In genomic region chr19:50090706-50091105, GRCh38 we compare ENCODE assay signal across 8 cellular contexts.
A peak's percentile ranks its signal among the peaks of the same experiment; 100 is the strongest.
DNase-seq lines count a peak whose midpoint lies in the region; ATAC-seq and TF ChIP-seq lines count a peak whose summit lies in the region.
"Not testable (repeated sequence)": the region's sequence is repeated elsewhere in the genome, so short reads cannot be mapped to it uniquely, and the experiment has no call there.

No MANE protein-coding gene starts in this region.

- POLR2A ChIA-PET in HEK293 (lab: Yijun Ruan, JAX) = not testable (repeated sequence)

- H3K27me3 ChIP-seq in RWPE2 (ENCODE audit: insufficient read depth, poor library complexity, severe bottlenecking) = not testable (repeated sequence)

- H3K9me3 Mint-ChIP-seq in stimulated activated naive CD8-positive, alpha-beta T cell treated with anti-CD3 and anti-CD28 coated beads, Interleukin-15, amount 100 ng/mL, for 72 hours = not testable (repeated sequence)

- not testable (repeated sequence) for H3K4me3 Mint-ChIP-seq in stimulated activated naive CD8-positive, alpha-beta T cell treated with anti-CD3 and anti-CD28 coated beads, Interleukin-15, amount 100 ng/mL, for 72 hours

- not testable (repeated sequence) for H3K36me3 ChIP-seq in HEK293 (ENCODE audit: control insufficient read depth in 2 of 2, insufficient read depth in 1 of 2, low read length in 2 of 2); RWPE2 (ENCODE audit: low read depth)

- H3K4me3 ChIP-seq in HEK293 (ENCODE audit: low read depth, low read length); RWPE2 (ENCODE audit: severe bottlenecking); fibroblast of the aortic adventitia (ENCODE audit: low read depth, low read length): not testable (repeated sequence)

- not testable (repeated sequence) for H3K27ac Mint-ChIP-seq in stimulated activated naive CD8-positive, alpha-beta T cell treated with anti-CD3 and anti-CD28 coated beads, Interleukin-15, amount 100 ng/mL, for 72 hours

- H3K9me3 ChIP-seq in HEK293 (ENCODE audit: control insufficient read depth, insufficient read depth, low read depth, low read length); RWPE2 (ENCODE audit: severe bottlenecking): not testable (repeated sequence)

- in situ Hi-C loops in Caki2 (cut with HindIII; ENCODE audit: low pct_unique_long_range_greater_than_20kb, low sequenced_read_pairs) = not testable (repeated sequence)

- not testable (repeated sequence) for H3K27me3 Mint-ChIP-seq in stimulated activated naive CD8-positive, alpha-beta T cell treated with anti-CD3 and anti-CD28 coated beads, Interleukin-15, amount 100 ng/mL, for 72 hours

- peak; percentile 25 for DNase-seq in Caki2 (ENCODE audit: low read depth)
- DNase-seq in RWPE2 (ENCODE audit: low spot score); fibroblast of the aortic adventitia (ENCODE audit: low read depth): not testable (repeated sequence)
- peak; percentile 42 to 59 for DNase-seq in activated CD4-positive, alpha-beta T cell treated with anti-CD3 and anti-CD28 coated beads, Interleukin-2, amount 50 U/mL, for 48 hours
- peak; percentile 12 for DNase-seq in activated gamma-delta T cell treated with Interleukin-2 at 50 U/mL for 16 hours
- DNase-seq in stimulated activated CD4-positive, alpha-beta T cell treated with anti-CD3 and anti-CD28 coated beads, Interleukin-15, amount 100 ng/mL, for 24 hours = peak; percentile 61
- peak; percentile 33 to 46 for DNase-seq in stimulated activated naive CD8-positive, alpha-beta T cell treated with anti-CD3 and anti-CD28 coated beads, Interleukin-15, amount 100 ng/mL, for 72 hours

- H3K4me1 Mint-ChIP-seq in stimulated activated naive CD8-positive, alpha-beta T cell treated with anti-CD3 and anti-CD28 coated beads, Interleukin-15, amount 100 ng/mL, for 72 hours = not testable (repeated sequence)

- not testable (repeated sequence) for ATAC-seq in RWPE2 (ENCODE audit: low read depth)
- ATAC-seq in stimulated activated naive CD8-positive, alpha-beta T cell treated with anti-CD3 and anti-CD28 coated beads, Interleukin-15, amount 100 ng/mL, for 72 hours = peak; percentile 49

- not testable (repeated sequence) for H3K27ac ChIP-seq in HEK293 (ENCODE audit: extremely low read depth, low read depth, low read length); RWPE2 (ENCODE audit: poor library complexity, severe bottlenecking)

- not testable (repeated sequence) for H3K4me1 ChIP-seq in HEK293 (ENCODE audit: control insufficient read depth, insufficient read depth, low read length); RWPE2 (ENCODE audit: insufficient read depth, poor library complexity, severe bottlenecking)

- CTCF ChIA-PET in HEK293 (lab: Yijun Ruan, JAX) = interaction anchor here (0.7 to 0.9 kb wide), 2 partner anchors 26 to 80 kb away, joined by 3 to 6 read pairs; no protein-coding TSS in a partner anchor

- TF ChIP-seq CTCF in HEK293 (tag by site-specific recombination; IDR thresholded peaks at IDR 0.05) = peak; percentile 34; the same call in 1 of the 2 replicates
- peak; percentile 47 for TF ChIP-seq CTCF in RWPE2 (IDR thresholded peaks at IDR 0.05; ENCODE audit: poor library complexity, severe bottlenecking)
- TF ChIP-seq CTCF in fibroblast of the aortic adventitia (IDR thresholded peaks at IDR 0.05; ENCODE audit: insufficient read depth, low read length) = peak; percentile 7

TF ChIP-seq in HEK293, 187 proteins besides CTCF, POLR2A, EP300 and RAD21:
- TF ChIP-seq ATF2 (tag by site-specific recombination; IDR thresholded peaks at IDR 0.05; ENCODE audit: low read depth) = 0 out of 2 replicates have a peak, but pooled peaks have one; percentile 28
- TF ChIP-seq ZNF629 (tag by site-specific recombination; IDR thresholded peaks at IDR 0.05) = 0 out of 2 replicates have a peak, but pooled peaks have one; percentile 25
